1 cellular context compared by ENCODE assay signal in the genomic region with DNA sequence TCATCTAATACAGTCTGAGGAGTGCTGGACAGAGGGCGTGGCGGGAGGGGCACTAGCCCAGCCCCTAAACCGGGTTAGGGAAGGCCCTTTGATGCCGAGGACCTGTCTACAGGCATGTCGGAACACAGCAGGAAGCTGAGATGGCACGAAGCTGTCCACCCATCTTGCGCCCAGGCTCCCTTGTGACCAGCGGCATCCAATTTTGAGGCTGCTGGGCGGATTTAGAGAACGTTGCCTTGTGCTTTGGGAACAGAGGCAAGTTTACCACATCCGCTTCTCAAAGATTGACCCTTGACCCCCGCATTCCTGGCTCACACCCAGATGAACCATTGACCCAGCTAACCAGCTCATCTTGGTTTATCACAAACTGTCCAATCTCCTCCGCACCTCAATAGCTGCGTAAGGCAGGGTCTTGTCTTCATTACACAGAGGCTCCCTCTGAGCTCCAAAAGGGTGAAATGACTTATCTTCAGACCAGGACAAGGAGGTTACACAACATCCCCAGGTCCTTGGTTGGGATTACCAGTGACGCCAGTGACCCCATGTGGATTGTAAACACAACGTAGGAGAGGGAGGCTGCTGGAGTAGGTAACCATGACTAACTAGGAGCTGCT.
A peak's percentile ranks its signal among the peaks of the same experiment; 100 is the strongest.
TF ChIP-seq lines count a peak whose summit lies in the region.

No MANE protein-coding gene starts in this region.

TF ChIP-seq in K562, 482 proteins besides CTCF, POLR2A, EP300 and RAD21 (continued from another document and continues in another):
- TF ChIP-seq, protein P1, sequence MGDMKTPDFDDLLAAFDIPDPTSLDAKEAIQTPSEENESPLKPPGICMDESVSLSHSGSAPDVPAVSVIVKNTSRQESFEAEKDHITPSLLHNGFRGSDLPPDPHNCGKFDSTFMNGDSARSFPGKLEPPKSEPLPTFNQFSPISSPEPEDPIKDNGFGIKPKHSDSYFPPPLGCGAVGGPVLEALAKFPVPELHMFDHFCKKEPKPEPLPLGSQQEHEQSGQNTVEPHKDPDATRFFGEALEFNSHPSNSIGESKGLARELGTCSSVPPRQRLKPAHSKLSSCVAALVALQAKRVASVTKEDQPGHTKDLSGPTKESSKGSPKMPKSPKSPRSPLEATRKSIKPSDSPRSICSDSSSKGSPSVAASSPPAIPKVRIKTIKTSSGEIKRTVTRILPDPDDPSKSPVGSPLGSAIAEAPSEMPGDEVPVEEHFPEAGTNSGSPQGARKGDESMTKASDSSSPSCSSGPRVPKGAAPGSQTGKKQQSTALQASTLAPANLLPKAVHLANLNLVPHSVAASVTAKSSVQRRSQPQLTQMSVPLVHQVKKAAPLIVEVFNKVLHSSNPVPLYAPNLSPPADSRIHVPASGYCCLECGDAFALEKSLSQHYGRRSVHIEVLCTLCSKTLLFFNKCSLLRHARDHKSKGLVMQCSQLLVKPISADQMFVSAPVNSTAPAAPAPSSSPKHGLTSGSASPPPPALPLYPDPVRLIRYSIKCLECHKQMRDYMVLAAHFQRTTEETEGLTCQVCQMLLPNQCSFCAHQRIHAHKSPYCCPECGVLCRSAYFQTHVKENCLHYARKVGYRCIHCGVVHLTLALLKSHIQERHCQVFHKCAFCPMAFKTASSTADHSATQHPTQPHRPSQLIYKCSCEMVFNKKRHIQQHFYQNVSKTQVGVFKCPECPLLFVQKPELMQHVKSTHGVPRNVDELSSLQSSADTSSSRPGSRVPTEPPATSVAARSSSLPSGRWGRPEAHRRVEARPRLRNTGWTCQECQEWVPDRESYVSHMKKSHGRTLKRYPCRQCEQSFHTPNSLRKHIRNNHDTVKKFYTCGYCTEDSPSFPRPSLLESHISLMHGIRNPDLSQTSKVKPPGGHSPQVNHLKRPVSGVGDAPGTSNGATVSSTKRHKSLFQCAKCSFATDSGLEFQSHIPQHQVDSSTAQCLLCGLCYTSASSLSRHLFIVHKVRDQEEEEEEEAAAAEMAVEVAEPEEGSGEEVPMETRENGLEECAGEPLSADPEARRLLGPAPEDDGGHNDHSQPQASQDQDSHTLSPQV (IDR thresholded peaks at IDR 0.05): peak; percentile 65
- TF ChIP-seq CBFB (CRISPR knock-in tag; IDR thresholded peaks at IDR 0.05): 0 out of 2 replicates have a peak, but pooled peaks have one; percentile 51
- TF ChIP-seq, protein P2, sequence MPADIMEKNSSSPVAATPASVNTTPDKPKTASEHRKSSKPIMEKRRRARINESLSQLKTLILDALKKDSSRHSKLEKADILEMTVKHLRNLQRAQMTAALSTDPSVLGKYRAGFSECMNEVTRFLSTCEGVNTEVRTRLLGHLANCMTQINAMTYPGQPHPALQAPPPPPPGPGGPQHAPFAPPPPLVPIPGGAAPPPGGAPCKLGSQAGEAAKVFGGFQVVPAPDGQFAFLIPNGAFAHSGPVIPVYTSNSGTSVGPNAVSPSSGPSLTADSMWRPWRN (IDR thresholded peaks at IDR 0.05; ENCODE audit: low read depth): no peak
- TF ChIP-seq, protein P3, sequence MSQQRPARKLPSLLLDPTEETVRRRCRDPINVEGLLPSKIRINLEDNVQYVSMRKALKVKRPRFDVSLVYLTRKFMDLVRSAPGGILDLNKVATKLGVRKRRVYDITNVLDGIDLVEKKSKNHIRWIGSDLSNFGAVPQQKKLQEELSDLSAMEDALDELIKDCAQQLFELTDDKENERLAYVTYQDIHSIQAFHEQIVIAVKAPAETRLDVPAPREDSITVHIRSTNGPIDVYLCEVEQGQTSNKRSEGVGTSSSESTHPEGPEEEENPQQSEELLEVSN (IDR thresholded peaks at IDR 0.05; ENCODE audit: borderline replicate concordance in 1 of 2, extremely low read depth in 1 of 2, insufficient read depth in 1 of 2, insufficient read length in 1 of 2, low read depth in 1 of 2, low read length in 1 of 2, poor library complexity in 1 of 2, severe bottlenecking in 1 of 2): peak in 1 of 2 experiments; percentile 33
- TF ChIP-seq, protein P4, sequence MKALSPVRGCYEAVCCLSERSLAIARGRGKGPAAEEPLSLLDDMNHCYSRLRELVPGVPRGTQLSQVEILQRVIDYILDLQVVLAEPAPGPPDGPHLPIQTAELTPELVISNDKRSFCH (CRISPR knock-in tag; IDR thresholded peaks at IDR 0.05): no peak
- TF ChIP-seq, protein P4 (tag; IDR thresholded peaks at IDR 0.05): no peak
- TF ChIP-seq, protein P5, sequence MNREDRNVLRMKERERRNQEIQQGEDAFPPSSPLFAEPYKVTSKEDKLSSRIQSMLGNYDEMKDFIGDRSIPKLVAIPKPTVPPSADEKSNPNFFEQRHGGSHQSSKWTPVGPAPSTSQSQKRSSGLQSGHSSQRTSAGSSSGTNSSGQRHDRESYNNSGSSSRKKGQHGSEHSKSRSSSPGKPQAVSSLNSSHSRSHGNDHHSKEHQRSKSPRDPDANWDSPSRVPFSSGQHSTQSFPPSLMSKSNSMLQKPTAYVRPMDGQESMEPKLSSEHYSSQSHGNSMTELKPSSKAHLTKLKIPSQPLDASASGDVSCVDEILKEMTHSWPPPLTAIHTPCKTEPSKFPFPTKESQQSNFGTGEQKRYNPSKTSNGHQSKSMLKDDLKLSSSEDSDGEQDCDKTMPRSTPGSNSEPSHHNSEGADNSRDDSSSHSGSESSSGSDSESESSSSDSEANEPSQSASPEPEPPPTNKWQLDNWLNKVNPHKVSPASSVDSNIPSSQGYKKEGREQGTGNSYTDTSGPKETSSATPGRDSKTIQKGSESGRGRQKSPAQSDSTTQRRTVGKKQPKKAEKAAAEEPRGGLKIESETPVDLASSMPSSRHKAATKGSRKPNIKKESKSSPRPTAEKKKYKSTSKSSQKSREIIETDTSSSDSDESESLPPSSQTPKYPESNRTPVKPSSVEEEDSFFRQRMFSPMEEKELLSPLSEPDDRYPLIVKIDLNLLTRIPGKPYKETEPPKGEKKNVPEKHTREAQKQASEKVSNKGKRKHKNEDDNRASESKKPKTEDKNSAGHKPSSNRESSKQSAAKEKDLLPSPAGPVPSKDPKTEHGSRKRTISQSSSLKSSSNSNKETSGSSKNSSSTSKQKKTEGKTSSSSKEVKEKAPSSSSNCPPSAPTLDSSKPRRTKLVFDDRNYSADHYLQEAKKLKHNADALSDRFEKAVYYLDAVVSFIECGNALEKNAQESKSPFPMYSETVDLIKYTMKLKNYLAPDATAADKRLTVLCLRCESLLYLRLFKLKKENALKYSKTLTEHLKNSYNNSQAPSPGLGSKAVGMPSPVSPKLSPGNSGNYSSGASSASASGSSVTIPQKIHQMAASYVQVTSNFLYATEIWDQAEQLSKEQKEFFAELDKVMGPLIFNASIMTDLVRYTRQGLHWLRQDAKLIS (CRISPR knock-in tag; IDR thresholded peaks at IDR 0.05): peak; percentile 31; the same call in 1 of the 2 replicates
- no peak; the same call in 1 of the 2 replicates for TF ChIP-seq NBN (IDR thresholded peaks at IDR 0.05; ENCODE audit: low read depth)
- peak; percentile 30; the same call in 1 of the 2 replicates for TF ChIP-seq MTA1 (IDR thresholded peaks at IDR 0.05; ENCODE audit: borderline replicate concordance)
- TF ChIP-seq CXXC5 (CRISPR knock-in tag; IDR thresholded peaks at IDR 0.05): peak; percentile 90
- TF ChIP-seq NR2C1 (IDR thresholded peaks at IDR 0.05): peak; percentile 94
- peak; percentile 96 for TF ChIP-seq NR2C1 (tag; IDR thresholded peaks at IDR 0.05)
- peak; percentile 66 to 85; a peak in 3 of 4 replicates for TF ChIP-seq RCOR1 (IDR thresholded peaks at IDR 0.05; ENCODE audit: borderline replicate concordance in 1 of 2, low read depth in 2 of 2, low read length in 2 of 2)
- 0 out of 2 replicates have a peak, but pooled peaks have one; percentile 16 for TF ChIP-seq MYC (IDR thresholded peaks at IDR 0.05; ENCODE audit: low read depth, low read length)
- TF ChIP-seq MYC (CRISPR knock-in tag; IDR thresholded peaks at IDR 0.05; ENCODE audit: borderline replicate concordance, low read depth): no peak
- TF ChIP-seq ARID1B (IDR thresholded peaks at IDR 0.05): peak; percentile 75
- TF ChIP-seq THRAP3 (IDR thresholded peaks at IDR 0.05; ENCODE audit: borderline replicate concordance): no peak
- TF ChIP-seq, protein P6, sequence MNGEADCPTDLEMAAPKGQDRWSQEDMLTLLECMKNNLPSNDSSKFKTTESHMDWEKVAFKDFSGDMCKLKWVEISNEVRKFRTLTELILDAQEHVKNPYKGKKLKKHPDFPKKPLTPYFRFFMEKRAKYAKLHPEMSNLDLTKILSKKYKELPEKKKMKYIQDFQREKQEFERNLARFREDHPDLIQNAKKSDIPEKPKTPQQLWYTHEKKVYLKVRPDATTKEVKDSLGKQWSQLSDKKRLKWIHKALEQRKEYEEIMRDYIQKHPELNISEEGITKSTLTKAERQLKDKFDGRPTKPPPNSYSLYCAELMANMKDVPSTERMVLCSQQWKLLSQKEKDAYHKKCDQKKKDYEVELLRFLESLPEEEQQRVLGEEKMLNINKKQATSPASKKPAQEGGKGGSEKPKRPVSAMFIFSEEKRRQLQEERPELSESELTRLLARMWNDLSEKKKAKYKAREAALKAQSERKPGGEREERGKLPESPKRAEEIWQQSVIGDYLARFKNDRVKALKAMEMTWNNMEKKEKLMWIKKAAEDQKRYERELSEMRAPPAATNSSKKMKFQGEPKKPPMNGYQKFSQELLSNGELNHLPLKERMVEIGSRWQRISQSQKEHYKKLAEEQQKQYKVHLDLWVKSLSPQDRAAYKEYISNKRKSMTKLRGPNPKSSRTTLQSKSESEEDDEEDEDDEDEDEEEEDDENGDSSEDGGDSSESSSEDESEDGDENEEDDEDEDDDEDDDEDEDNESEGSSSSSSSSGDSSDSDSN (IDR thresholded peaks at IDR 0.05; ENCODE audit: borderline replicate concordance in 1 of 2, low read depth in 2 of 2, low read length in 2 of 2): no peak
- no peak for TF ChIP-seq ZNF282 (CRISPR knock-in tag; IDR thresholded peaks at IDR 0.05)
- peak; percentile 51; the same call in 1 of the 2 replicates for TF ChIP-seq L3MBTL2 (IDR thresholded peaks at IDR 0.05)
- TF ChIP-seq KDM4B (IDR thresholded peaks at IDR 0.05; ENCODE audit: borderline replicate concordance in 2 of 2, low read depth in 1 of 2): no peak
- TF ChIP-seq CBX3 (IDR thresholded peaks at IDR 0.05; ENCODE audit: borderline replicate concordance in 1 of 2, low read length in 2 of 2): peak in 1 of 2 experiments; percentile 65; a peak in 1 of 3 replicates
- 0 out of 2 replicates have a peak, but pooled peaks have one; percentile 10 for TF ChIP-seq MTA2 (IDR thresholded peaks at IDR 0.05; ENCODE audit: low read depth)
- TF ChIP-seq, protein P7, sequence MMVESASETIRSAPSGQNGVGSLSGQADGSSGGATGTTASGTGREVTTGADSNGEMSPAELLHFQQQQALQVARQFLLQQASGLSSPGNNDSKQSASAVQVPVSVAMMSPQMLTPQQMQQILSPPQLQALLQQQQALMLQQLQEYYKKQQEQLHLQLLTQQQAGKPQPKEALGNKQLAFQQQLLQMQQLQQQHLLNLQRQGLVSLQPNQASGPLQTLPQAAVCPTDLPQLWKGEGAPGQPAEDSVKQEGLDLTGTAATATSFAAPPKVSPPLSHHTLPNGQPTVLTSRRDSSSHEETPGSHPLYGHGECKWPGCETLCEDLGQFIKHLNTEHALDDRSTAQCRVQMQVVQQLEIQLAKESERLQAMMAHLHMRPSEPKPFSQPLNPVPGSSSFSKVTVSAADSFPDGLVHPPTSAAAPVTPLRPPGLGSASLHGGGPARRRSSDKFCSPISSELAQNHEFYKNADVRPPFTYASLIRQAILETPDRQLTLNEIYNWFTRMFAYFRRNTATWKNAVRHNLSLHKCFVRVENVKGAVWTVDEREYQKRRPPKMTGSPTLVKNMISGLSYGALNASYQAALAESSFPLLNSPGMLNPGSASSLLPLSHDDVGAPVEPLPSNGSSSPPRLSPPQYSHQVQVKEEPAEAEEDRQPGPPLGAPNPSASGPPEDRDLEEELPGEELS (CRISPR knock-in tag; IDR thresholded peaks at IDR 0.05; ENCODE audit: borderline replicate concordance): 0 out of 2 replicates have a peak, but pooled peaks have one; percentile 30
- TF ChIP-seq ETV5 (CRISPR knock-in tag; IDR thresholded peaks at IDR 0.05; ENCODE audit: low read depth): peak; percentile 90
- TF ChIP-seq RBM14 (IDR thresholded peaks at IDR 0.05; ENCODE audit: borderline replicate concordance, insufficient read depth, low read depth, low read length): no peak
- TF ChIP-seq NR3C1 (CRISPR knock-in tag; IDR thresholded peaks at IDR 0.05): no peak
- peak; percentile 60; the same call in 1 of the 2 replicates for TF ChIP-seq PML (IDR thresholded peaks at IDR 0.05; ENCODE audit: low read length)
- TF ChIP-seq, protein P8, sequence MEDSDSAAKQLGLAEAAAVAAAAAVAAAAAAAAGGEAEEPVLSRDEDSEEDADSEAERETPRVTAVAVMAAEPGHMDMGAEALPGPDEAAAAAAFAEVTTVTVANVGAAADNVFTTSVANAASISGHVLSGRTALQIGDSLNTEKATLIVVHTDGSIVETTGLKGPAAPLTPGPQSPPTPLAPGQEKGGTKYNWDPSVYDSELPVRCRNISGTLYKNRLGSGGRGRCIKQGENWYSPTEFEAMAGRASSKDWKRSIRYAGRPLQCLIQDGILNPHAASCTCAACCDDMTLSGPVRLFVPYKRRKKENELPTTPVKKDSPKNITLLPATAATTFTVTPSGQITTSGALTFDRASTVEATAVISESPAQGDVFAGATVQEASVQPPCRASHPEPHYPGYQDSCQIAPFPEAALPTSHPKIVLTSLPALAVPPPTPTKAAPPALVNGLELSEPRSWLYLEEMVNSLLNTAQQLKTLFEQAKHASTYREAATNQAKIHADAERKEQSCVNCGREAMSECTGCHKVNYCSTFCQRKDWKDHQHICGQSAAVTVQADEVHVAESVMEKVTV (CRISPR knock-in tag; IDR thresholded peaks at IDR 0.05): peak; percentile 44; the same call in 1 of the 2 replicates
- peak; percentile 42; the same call in 1 of the 2 replicates for TF ChIP-seq ESRRA (IDR thresholded peaks at IDR 0.05; ENCODE audit: borderline replicate concordance, low read depth)
- 0 out of 2 replicates have a peak, but pooled peaks have one; percentile 20 for TF ChIP-seq SPI1 (IDR thresholded peaks at IDR 0.05; ENCODE audit: borderline replicate concordance, low read depth, low read length)
- peak; percentile 57 to 72 for TF ChIP-seq FOXK2 (conservative IDR thresholded peaks at IDR 0.05 in 1 of 2, IDR thresholded peaks at IDR 0.05 in 1 of 2; ENCODE audit: low read depth in 2 of 2)
- TF ChIP-seq, protein P9, sequence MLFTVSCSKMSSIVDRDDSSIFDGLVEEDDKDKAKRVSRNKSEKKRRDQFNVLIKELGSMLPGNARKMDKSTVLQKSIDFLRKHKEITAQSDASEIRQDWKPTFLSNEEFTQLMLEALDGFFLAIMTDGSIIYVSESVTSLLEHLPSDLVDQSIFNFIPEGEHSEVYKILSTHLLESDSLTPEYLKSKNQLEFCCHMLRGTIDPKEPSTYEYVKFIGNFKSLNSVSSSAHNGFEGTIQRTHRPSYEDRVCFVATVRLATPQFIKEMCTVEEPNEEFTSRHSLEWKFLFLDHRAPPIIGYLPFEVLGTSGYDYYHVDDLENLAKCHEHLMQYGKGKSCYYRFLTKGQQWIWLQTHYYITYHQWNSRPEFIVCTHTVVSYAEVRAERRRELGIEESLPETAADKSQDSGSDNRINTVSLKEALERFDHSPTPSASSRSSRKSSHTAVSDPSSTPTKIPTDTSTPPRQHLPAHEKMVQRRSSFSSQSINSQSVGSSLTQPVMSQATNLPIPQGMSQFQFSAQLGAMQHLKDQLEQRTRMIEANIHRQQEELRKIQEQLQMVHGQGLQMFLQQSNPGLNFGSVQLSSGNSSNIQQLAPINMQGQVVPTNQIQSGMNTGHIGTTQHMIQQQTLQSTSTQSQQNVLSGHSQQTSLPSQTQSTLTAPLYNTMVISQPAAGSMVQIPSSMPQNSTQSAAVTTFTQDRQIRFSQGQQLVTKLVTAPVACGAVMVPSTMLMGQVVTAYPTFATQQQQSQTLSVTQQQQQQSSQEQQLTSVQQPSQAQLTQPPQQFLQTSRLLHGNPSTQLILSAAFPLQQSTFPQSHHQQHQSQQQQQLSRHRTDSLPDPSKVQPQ (CRISPR knock-in tag; IDR thresholded peaks at IDR 0.05; ENCODE audit: borderline replicate concordance): no peak
- peak; percentile 61; the same call in 1 of the 2 replicates for TF ChIP-seq DMBX1 (CRISPR knock-in tag; IDR thresholded peaks at IDR 0.05; ENCODE audit: borderline replicate concordance)
- TF ChIP-seq ZNF121 (CRISPR knock-in tag; conservative IDR thresholded peaks at IDR 0.05): no peak
- peak; percentile 80; the same call in 1 of the 2 replicates for TF ChIP-seq FOXP1 (CRISPR knock-in tag; IDR thresholded peaks at IDR 0.05)
